In the genomic region with DNA sequence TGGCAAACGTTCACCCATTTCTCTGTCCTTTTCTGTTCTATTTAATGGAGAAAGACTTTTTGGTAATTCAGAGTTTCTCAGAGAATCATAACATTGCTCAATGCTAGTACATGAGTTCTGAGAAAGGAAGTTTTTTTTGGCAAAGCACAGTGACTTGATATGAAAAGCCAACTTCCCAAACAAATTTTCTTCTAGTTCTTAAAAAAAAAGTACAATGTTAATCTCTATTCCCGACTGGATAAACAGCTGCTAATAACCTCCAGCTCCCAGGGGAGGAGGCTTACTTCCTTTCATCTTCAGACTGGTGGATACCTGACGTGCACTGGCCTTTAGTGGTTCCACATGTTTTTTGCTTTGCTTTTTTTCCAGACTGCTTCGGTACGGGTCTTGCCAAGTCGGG, we compare ENCODE assay signal across 13 cellular contexts.
DNase-seq lines count a peak whose midpoint lies in the region; ATAC-seq, FAIRE-seq and TF ChIP-seq lines count a peak whose summit lies in the region.
"Had no signal": no experiment of that assay in that cellular context is flagged by ENCODE, and none has a peak within 500 bp of the region (broad histone marks: within the 10 kb centered on the region; RNA-seq: fewer than 3 reads in every experiment).

No MANE protein-coding gene starts in this region.

- peak; percentile 87 for FAIRE-seq in endometrium (lab: Jason Lieb, UNC)

- H3K27me3 ChIP-seq in muscle layer of colon (ENCODE audit: control insufficient read depth in 1 of 2, insufficient read depth in 2 of 2, low read length in 2 of 2) (no peaks in the 10 kb centered on the region), thoracic aorta (replicated peaks; ENCODE audit: insufficient read depth) (no peaks in the 10 kb centered on the region)
- H3K27me3 ChIP-seq: cardiac muscle cell had no signal

- no peak overlapping the region for H3K9ac ChIP-seq in muscle layer of colon (ENCODE audit: low read length)

- H3K4me1 ChIP-seq in muscle layer of colon (ENCODE audit: insufficient read depth, low read length): peaks cover 34% of the 10 kb centered on the region
- H3K4me1 ChIP-seq in thoracic aorta (ENCODE audit: control insufficient read depth in 1 of 2, low read depth in 2 of 2): peaks cover 32 to 74% of the 10 kb centered on the region in 2 donors
- no peaks in the 10 kb centered on the region for H3K4me1 ChIP-seq in mucosa of descending colon (ENCODE audit: low read depth)

- H3K27ac ChIP-seq in muscle layer of colon (ENCODE audit: low read depth, low read length) (peak overlapping the region; percentile 12), thoracic aorta (peak overlapping the region; percentile 71 to 88)
- H3K27ac ChIP-seq: cardiac muscle cell had no signal

- H3K9me3 ChIP-seq in muscle layer of colon (ENCODE audit: low read length): no peaks in the 10 kb centered on the region
- H3K9me3 ChIP-seq in thoracic aorta: no peaks in the 10 kb centered on the region
- H3K9me3 ChIP-seq in mucosa of descending colon: no peaks in the 10 kb centered on the region

- DNase-seq in thoracic aorta (ENCODE audit: low spot score) (no peak), T-helper 2 cell (no peak), amygdala (lab: John Stamatoyannopoulos, UW) (no peak), mucosa of descending colon (no peak)
- DNase-seq: activated CD4-positive, alpha-beta memory T cell treated with anti-CD3 and anti-CD28 coated beads for 36 hours; DMS 273 treated with DMSO at 0.1 percent for 48 hours; hypothalamus; KG1 had no signal

- H3K36me3 ChIP-seq in muscle layer of colon (ENCODE audit: insufficient read depth, low read length): peaks cover 9% of the 10 kb centered on the region
- H3K36me3 ChIP-seq in thoracic aorta: no peaks in the 10 kb centered on the region
- H3K36me3 ChIP-seq in mucosa of descending colon (ENCODE audit: low read depth): no peaks in the 10 kb centered on the region

- peak; percentile 71 for ATAC-seq in thoracic aorta (ENCODE audit: insufficient number of reproducible peaks, low FRiP score, low read depth)
- no peak for ATAC-seq in mucosa of descending colon
- ATAC-seq in HG02763 (IDR thresholded peaks at IDR 0.05; ENCODE audit: unreplicated experiment): no peak

- intact Hi-C loops in mucosa of descending colon (cut with DNase I, micrococcal nuclease): no loop called here

- TF ChIP-seq CTCF in thoracic aorta (IDR thresholded peaks at IDR 0.05) (no peak), mucosa of descending colon (IDR thresholded peaks at IDR 0.05) (no peak)

- H3K4me3 ChIP-seq in muscle layer of colon (ENCODE audit: low read depth in 1 of 2, low read length in 2 of 2): no peak overlapping the region
- peak overlapping the region; percentile 61 for H3K4me3 ChIP-seq in thoracic aorta
- H3K4me3 ChIP-seq in mucosa of descending colon: no peak overlapping the region
- H3K4me3 ChIP-seq: cardiac muscle cell had no signal

TF ChIP-seq in PFSK-1, 5 proteins besides CTCF, POLR2A, EP300 and RAD21:
- TF ChIP-seq SIN3A (IDR thresholded peaks at IDR 0.05; ENCODE audit: borderline replicate concordance, insufficient read depth, low read length): peak; percentile 81; the same call in 1 of the 2 replicates
- TF ChIP-seq, protein P1, sequence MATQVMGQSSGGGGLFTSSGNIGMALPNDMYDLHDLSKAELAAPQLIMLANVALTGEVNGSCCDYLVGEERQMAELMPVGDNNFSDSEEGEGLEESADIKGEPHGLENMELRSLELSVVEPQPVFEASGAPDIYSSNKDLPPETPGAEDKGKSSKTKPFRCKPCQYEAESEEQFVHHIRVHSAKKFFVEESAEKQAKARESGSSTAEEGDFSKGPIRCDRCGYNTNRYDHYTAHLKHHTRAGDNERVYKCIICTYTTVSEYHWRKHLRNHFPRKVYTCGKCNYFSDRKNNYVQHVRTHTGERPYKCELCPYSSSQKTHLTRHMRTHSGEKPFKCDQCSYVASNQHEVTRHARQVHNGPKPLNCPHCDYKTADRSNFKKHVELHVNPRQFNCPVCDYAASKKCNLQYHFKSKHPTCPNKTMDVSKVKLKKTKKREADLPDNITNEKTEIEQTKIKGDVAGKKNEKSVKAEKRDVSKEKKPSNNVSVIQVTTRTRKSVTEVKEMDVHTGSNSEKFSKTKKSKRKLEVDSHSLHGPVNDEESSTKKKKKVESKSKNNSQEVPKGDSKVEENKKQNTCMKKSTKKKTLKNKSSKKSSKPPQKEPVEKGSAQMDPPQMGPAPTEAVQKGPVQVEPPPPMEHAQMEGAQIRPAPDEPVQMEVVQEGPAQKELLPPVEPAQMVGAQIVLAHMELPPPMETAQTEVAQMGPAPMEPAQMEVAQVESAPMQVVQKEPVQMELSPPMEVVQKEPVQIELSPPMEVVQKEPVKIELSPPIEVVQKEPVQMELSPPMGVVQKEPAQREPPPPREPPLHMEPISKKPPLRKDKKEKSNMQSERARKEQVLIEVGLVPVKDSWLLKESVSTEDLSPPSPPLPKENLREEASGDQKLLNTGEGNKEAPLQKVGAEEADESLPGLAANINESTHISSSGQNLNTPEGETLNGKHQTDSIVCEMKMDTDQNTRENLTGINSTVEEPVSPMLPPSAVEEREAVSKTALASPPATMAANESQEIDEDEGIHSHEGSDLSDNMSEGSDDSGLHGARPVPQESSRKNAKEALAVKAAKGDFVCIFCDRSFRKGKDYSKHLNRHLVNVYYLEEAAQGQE (IDR thresholded peaks at IDR 0.05; ENCODE audit: insufficient read depth in 1 of 2, low read depth in 2 of 2, low read length in 2 of 2): peak in 1 of 2 experiments; percentile 55; a peak in 1 of 4 replicates
- TF ChIP-seq TAF1 (IDR thresholded peaks at IDR 0.05; ENCODE audit: borderline replicate concordance, insufficient read depth, low read length): peak; percentile 27; the same call in 1 of the 2 replicates
- no peak for TF ChIP-seq FOXP2 (optimal IDR thresholded peaks at IDR 0.05; ENCODE audit: borderline replicate concordance, extremely low read depth, extremely low read length, insufficient read depth)
- peak; percentile 65; the same call in 1 of the 2 replicates for TF ChIP-seq POLR2AphosphoS5 (IDR thresholded peaks at IDR 0.05; ENCODE audit: low read depth, low read length)
TF ChIP-seq in PFSK-1: peak in this region for 4.
